In genomic region chr15:41926184-41927056, GRCh38 we compare ENCODE assay signal across 10 cellular contexts. TPM values are rescaled to one million over a fixed set of nuclear protein-coding genes. Genes with fewer than 3 reads are reported as not detected.
DNase-seq lines count a peak whose midpoint lies in the region; ATAC-seq and TF ChIP-seq lines count a peak whose summit lies in the region.
"Had no signal": no experiment of that assay in that cellular context is flagged by ENCODE, and none has a peak within 500 bp of the region (broad histone marks: within the 10 kb centered on the region; RNA-seq: fewer than 3 reads in every experiment).

No MANE protein-coding gene starts in this region.

- H3K27ac ChIP-seq in CD8-positive, alpha-beta T cell (ENCODE audit: low read depth, low read length) = no peak overlapping the region
- H3K27ac ChIP-seq in Panc1 (ENCODE audit: low read length) = peak overlapping the region; percentile 94

- H3K27ac Mint-ChIP-seq in CD8-positive, alpha-beta T cell = peak overlapping the region; percentile 72
- H3K27ac Mint-ChIP-seq in nephron progenitor cell = peak overlapping the region; percentile 5

- peak in 1 of 7 experiments; percentile 14 for DNase-seq in CD8-positive, alpha-beta T cell
- DNase-seq in Panc1 (ENCODE audit: low read depth, low spot score) (no peak), epithelial cell of proximal tubule (ENCODE audit: low read depth) (no peak), nephron progenitor cell (no peak), HAP-1 (ENCODE audit: low spot score in 2 of 2) (no peak), MV-4-11 (lab: John Stamatoyannopoulos, UW) (no peak)
- no peak for DNase-seq in stimulated activated CD4-positive, alpha-beta T cell treated with anti-CD3 and anti-CD28 coated beads, Interleukin-15, amount 100 ng/mL, for 24 hours
- DNase-seq: activated T-cell treated with anti-CD3 and anti-CD28 coated beads, Interleukin-2, amount 50 U/mL, for 4 hours; NK-92 treated with Interleukin-12 subunit alpha and Interleukin-12 subunit beta, amount 100 ng/mL, for 24 hours had no signal

- intact Hi-C loops in CD8-positive, alpha-beta T cell (cut with DNase I, micrococcal nuclease) = loop anchor here in 1 of 2 experiments (5.0 kb wide), 1 partner anchor 131 kb away; no protein-coding TSS in a partner anchor
- intact Hi-C loops in Panc1 (cut with micrococcal nuclease; ENCODE audit: unreplicated experiment) = no loop called here

- no peaks in the 10 kb centered on the region for H3K27me3 Mint-ChIP-seq in CD8-positive, alpha-beta T cell (ENCODE audit: low read depth)
- no peaks in the 10 kb centered on the region for H3K27me3 Mint-ChIP-seq in nephron progenitor cell (ENCODE audit: low read depth, poor library complexity)

- peak overlapping the region; percentile 47 for H3K4me3 Mint-ChIP-seq in CD8-positive, alpha-beta T cell
- no peak overlapping the region for H3K4me3 Mint-ChIP-seq in nephron progenitor cell
- H3K4me3 Mint-ChIP-seq: activated T-cell treated with anti-CD3 and anti-CD28 coated beads, Interleukin-2, amount 50 U/mL, for 4 hours had no signal

- no peaks in the 10 kb centered on the region for H3K36me3 ChIP-seq in CD8-positive, alpha-beta T cell (ENCODE audit: insufficient read depth, low read length)
- H3K36me3 ChIP-seq in Panc1 (ENCODE audit: control insufficient read depth, insufficient read depth, low read length) (no peaks in the 10 kb centered on the region), HAP-1 (replicated peaks) (no peaks in the 10 kb centered on the region)

- no peak for TF ChIP-seq CTCF in CD8-positive, alpha-beta T cell (IDR thresholded peaks at IDR 0.05)
- TF ChIP-seq CTCF in Panc1 (IDR thresholded peaks at IDR 0.05) = no peak
- TF ChIP-seq CTCF in epithelial cell of proximal tubule (conservative IDR thresholded peaks at IDR 0.05; ENCODE audit: low read depth, low read length) = peak; percentile 17
- TF ChIP-seq CTCF in nephron progenitor cell (IDR thresholded peaks at IDR 0.05) = no peak

- no TSS peak for BruUV-seq in Panc1 (replicated peaks; lab: Mats Ljungman, UMichigan)

- H3K36me3 Mint-ChIP-seq in CD8-positive, alpha-beta T cell = peaks cover 24% of the 10 kb centered on the region
- no peaks in the 10 kb centered on the region for H3K36me3 Mint-ChIP-seq in nephron progenitor cell (ENCODE audit: low read depth)

- peak; percentile 69 for ATAC-seq in CD8-positive, alpha-beta T cell
- ATAC-seq in Panc1 = no peak
- no peak for ATAC-seq in GM18498 (IDR thresholded peaks at IDR 0.05; ENCODE audit: unreplicated experiment)

- peaks cover 9% of the 10 kb centered on the region for H3K4me1 Mint-ChIP-seq in CD8-positive, alpha-beta T cell (ENCODE audit: low read depth)
- peaks cover 39% of the 10 kb centered on the region for H3K4me1 Mint-ChIP-seq in nephron progenitor cell

- H3K9me3 ChIP-seq in CD8-positive, alpha-beta T cell (ENCODE audit: low read length) = no peaks in the 10 kb centered on the region
- H3K9me3 ChIP-seq in Panc1 (ENCODE audit: control insufficient read depth, insufficient read depth, low read depth, low read length) (no peaks in the 10 kb centered on the region), HAP-1 (no peaks in the 10 kb centered on the region)

- H3K4me3 ChIP-seq in CD8-positive, alpha-beta T cell (ENCODE audit: low read depth, low read length) = no peak overlapping the region
- H3K4me3 ChIP-seq in Panc1 (ENCODE audit: low read depth in 2 of 2, low read length in 2 of 2) = no peak overlapping the region
- H3K4me3 ChIP-seq in epithelial cell of proximal tubule (ENCODE audit: low read depth, low read length) = no peak overlapping the region
- no peak overlapping the region for H3K4me3 ChIP-seq in HAP-1

- CTCF ChIA-PET in CD8-positive, alpha-beta T cell (lab: Charles Lee) = no interaction called here
- CTCF ChIA-PET in Panc1 (lab: Charles Lee) = no interaction called here

- peaks cover 11% of the 10 kb centered on the region for H3K4me1 ChIP-seq in CD8-positive, alpha-beta T cell (ENCODE audit: insufficient read depth, low read length)
- H3K4me1 ChIP-seq in Panc1 (ENCODE audit: control insufficient read depth, insufficient read depth, low read length) = peaks cover 53% of the 10 kb centered on the region
- no peaks in the 10 kb centered on the region for H3K4me1 ChIP-seq in HAP-1

- POLR2A ChIA-PET in CD8-positive, alpha-beta T cell (lab: Charles Lee) = no interaction called here
- POLR2A ChIA-PET in Panc1 (lab: Charles Lee) = interaction anchor here (0.7 kb wide), 1 partner anchor 8 kb away, joined by 5 read pairs; no protein-coding TSS in a partner anchor

- H3K9me3 Mint-ChIP-seq in CD8-positive, alpha-beta T cell = no peaks in the 10 kb centered on the region
- H3K9me3 Mint-ChIP-seq in nephron progenitor cell = no peaks in the 10 kb centered on the region
- H3K9me3 Mint-ChIP-seq: activated T-cell treated with anti-CD3 and anti-CD28 coated beads, Interleukin-2, amount 50 U/mL, for 4 hours had no signal

- in situ Hi-C loops in Panc1 (cut with HindIII; ENCODE audit: low pct_unique_long_range_greater_than_20kb, low sequenced_read_pairs) (no loop called here), HAP-1 (cut with MboI; ENCODE audit: low sequenced_read_pairs) (no loop called here)

- no peaks in the 10 kb centered on the region for H3K27me3 ChIP-seq in CD8-positive, alpha-beta T cell (ENCODE audit: insufficient read depth, low read length)
- no peaks in the 10 kb centered on the region for H3K27me3 ChIP-seq in Panc1 (ENCODE audit: control insufficient read depth, insufficient read depth, low read length)
- no peaks in the 10 kb centered on the region for H3K27me3 ChIP-seq in HAP-1 (ENCODE audit: low read depth)

RNA-seq across cellular contexts. Expression of gene SPTBN5, which starts 32.6 kb away (rescaled TPM):
- total RNA-seq in CD8-positive, alpha-beta T cell = 1 to 10 TPM; 1.1 to 1.2 TPM
- total RNA-seq in Panc1 (2021; ENCODE audit: unreplicated experiment) (2.1 TPM), epithelial cell of proximal tubule (0.51 and 0.63 TPM in 2 replicates)
- 1.6 TPM for polyA plus RNA-seq in Panc1 (2012; ENCODE audit: insufficient read length)

RNA-seq across cellular contexts. Expression of gene EHD4, which starts 45.9 kb away (rescaled TPM):
- 10 to 100 TPM; 36.4 to 40.5 TPM for total RNA-seq in CD8-positive, alpha-beta T cell
- total RNA-seq in Panc1 (2021; ENCODE audit: unreplicated experiment) (43.2 TPM), epithelial cell of proximal tubule (30.2 and 44.7 TPM in 2 replicates)
- 33.9 TPM for polyA plus RNA-seq in Panc1 (2012; ENCODE audit: insufficient read length)
